In the genomic region with DNA sequence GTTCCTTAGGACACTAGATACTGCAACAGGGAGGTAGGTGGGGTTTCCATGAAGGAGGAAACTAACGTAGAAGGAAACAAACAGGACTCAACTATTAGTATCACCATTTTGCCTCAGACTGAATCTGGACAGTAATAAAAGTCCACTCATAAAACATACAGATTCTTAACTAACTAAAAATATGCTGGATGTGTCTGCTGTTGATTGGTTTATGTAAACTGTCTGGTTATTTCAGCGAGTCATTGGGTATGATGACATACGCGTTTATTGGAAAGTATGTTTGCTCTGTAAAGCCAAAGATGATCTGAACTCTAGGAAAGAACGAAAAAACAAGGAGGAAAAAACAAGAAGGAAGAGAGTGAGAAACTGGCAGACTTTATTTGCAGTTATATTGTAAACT, we compare ENCODE assay signal across 17 cellular contexts.
"Had no signal": no experiment of that assay in that cellular context is flagged by ENCODE, and none has a peak within 500 bp of the region (broad histone marks: within the 10 kb centered on the region; RNA-seq: fewer than 3 reads in every experiment).

No MANE protein-coding gene starts in this region.

- DNase-seq: activated gamma-delta T cell treated with Interleukin-2 at 50 U/mL for 16 hours; activated T-cell treated with anti-CD3 and anti-CD28 coated beads, Interleukin-2, amount 50 U/mL, for 1 hour; aorta; effector memory CD4-positive, alpha-beta T cell; foreskin melanocyte; immature natural killer cell; naive thymus-derived CD4-positive, alpha-beta T cell; posterior cingulate gyrus; stimulated activated CD4-positive, alpha-beta T cell treated with anti-CD3 and anti-CD28 coated beads, Interleukin-15, amount 100 ng/mL, for 24 hours; T-helper 9 cell; testis had no signal

- H3K4me3 ChIP-seq: testis had no signal

- FAIRE-seq: endothelial cell of umbilical vein, small intestine had no signal

- H3K9me3 ChIP-seq: testis had no signal

- H3K27me3 ChIP-seq: testis had no signal

- ATAC-seq: esophagus mucosa; naive thymus-derived CD4-positive, alpha-beta T cell; sciatic nerve; stimulated activated memory B cell treated with anti-CD40 and anti-IgM and Interleukin-4, amounts not matched to agents 10 μg/mL and 1 μg/mL and 100 μg/mL, for 72 hours; WTC11 had no signal

- H3K4me1 ChIP-seq: testis had no signal

- H3K27ac ChIP-seq: testis had no signal
